ENCODE assay signal across 26 cellular contexts in genomic region chr10:126924915-126925300, GRCh38. TPM values are rescaled to one million over a fixed set of nuclear protein-coding genes. Genes with fewer than 3 reads are reported as not detected.
DNase-seq lines count a peak whose midpoint lies in the region; ATAC-seq, FAIRE-seq and TF ChIP-seq lines count a peak whose summit lies in the region.
"Had no signal": no experiment of that assay in that cellular context is flagged by ENCODE, and none has a peak within 500 bp of the region (broad histone marks: within the 10 kb centered on the region; RNA-seq: fewer than 3 reads in every experiment).

No MANE protein-coding gene starts in this region.

- H3K27ac Mint-ChIP-seq in activated naive CD8-positive, alpha-beta T cell treated with anti-CD3 and anti-CD28 coated beads, Interleukin-2, amount 50 U/mL, for 24 hours = no peak overlapping the region
- H3K27ac Mint-ChIP-seq: activated CD4-positive, alpha-beta T cell treated with anti-CD3 and anti-CD28 coated beads, Interleukin-2, amount 10 ng/mL, durations not matched to agents 7 days and 5 days; CD8-positive, alpha-beta memory T cell; neural progenitor cell; progenitor cell of endocrine pancreas had no signal

- no peak overlapping the region for H2AFZ ChIP-seq in ACC112 (ENCODE audit: low read length, unreplicated experiment)
- no peak overlapping the region for H2AFZ ChIP-seq in PC-3 (ENCODE audit: low read length)
- no peak overlapping the region for H2AFZ ChIP-seq in endothelial cell of umbilical vein (ENCODE audit: low read depth, low read length)
- H2AFZ ChIP-seq: neural progenitor cell had no signal

- H3K9me2 ChIP-seq in PC-3 (replicated peaks; ENCODE audit: low read length) = no peaks in the 10 kb centered on the region

- H3K4me3 Mint-ChIP-seq in activated naive CD8-positive, alpha-beta T cell treated with anti-CD3 and anti-CD28 coated beads, Interleukin-2, amount 50 U/mL, for 24 hours = no peak overlapping the region
- H3K4me3 Mint-ChIP-seq: activated CD4-positive, alpha-beta T cell treated with anti-CD3 and anti-CD28 coated beads, Interleukin-2, amount 10 ng/mL, durations not matched to agents 7 days and 5 days; CD8-positive, alpha-beta memory T cell; neural progenitor cell had no signal

- TF ChIP-seq CTCF in PC-3 (conservative IDR thresholded peaks at IDR 0.05; ENCODE audit: low read depth, low read length) = no peak
- no peak for TF ChIP-seq CTCF in endothelial cell of umbilical vein (IDR thresholded peaks at IDR 0.05; ENCODE audit: extremely low read depth in 1 of 2, insufficient read depth in 1 of 2, low read depth in 1 of 2, low read length in 2 of 2)

- DNase-seq in PC-3 = peak; percentile 77
- no peak for DNase-seq in endothelial cell of umbilical vein (ENCODE audit: low read depth, low spot score)
- DNase-seq in kidney glomerular epithelial cell (lab: John Stamatoyannopoulos, UW) = peak; percentile 26
- no peak for DNase-seq in SKM-1 treated with dmso at 0.1 percent for 144 hours (lab: John Stamatoyannopoulos, UW; ENCODE audit: unreplicated experiment)
- no peak for DNase-seq in activated naive CD8-positive, alpha-beta T cell treated with anti-CD3 and anti-CD28 coated beads, Interleukin-2, amount 50 U/mL, for 24 hours
- no peak for DNase-seq in activated T-cell treated with anti-CD3 and anti-CD28 coated beads, Interleukin-2, amount 50 U/mL, for 1 hour
- DNase-seq: 8988T; activated CD4-positive, alpha-beta T cell treated with anti-CD3 and anti-CD28 coated beads, Interleukin-2, amount 10 ng/mL, durations not matched to agents 7 days and 5 days; activated naive CD4-positive, alpha-beta T cell treated with anti-CD3 and anti-CD28 coated beads, Interleukin-2, amount 50 U/mL, for 16 hours; anterior cingulate cortex; CD8-positive, alpha-beta memory T cell; gastrocnemius medialis; GDM1; H7; hypothalamus; Karpas-422; NCI-H1694; NCI-H69; RPMI8226; upper lobe of left lung had no signal

- H3K4me2 ChIP-seq in PC-3 (ENCODE audit: low read length) = 0 out of 2 replicates have a peak overlapping the region, but pooled peaks have one; percentile 30
- H3K4me2 ChIP-seq in endothelial cell of umbilical vein (ENCODE audit: insufficient read depth, low read length) = no peak overlapping the region
- H3K4me2 ChIP-seq: neural progenitor cell had no signal

- ATAC-seq in PC-3 (peak; percentile 57), HG02840 (IDR thresholded peaks at IDR 0.05; ENCODE audit: low FRiP score, unreplicated experiment) (no peak)
- ATAC-seq in activated naive CD8-positive, alpha-beta T cell treated with anti-CD3 and anti-CD28 coated beads, Interleukin-2, amount 50 U/mL, for 24 hours = no peak
- ATAC-seq: gastrocnemius medialis had no signal

- peaks cover 4% of the 10 kb centered on the region for H3K9me3 Mint-ChIP-seq in activated naive CD8-positive, alpha-beta T cell treated with anti-CD3 and anti-CD28 coated beads, Interleukin-2, amount 50 U/mL, for 24 hours
- H3K9me3 Mint-ChIP-seq: neural progenitor cell had no signal

- peaks cover 19% of the 10 kb centered on the region for H3K4me1 ChIP-seq in ACC112 (ENCODE audit: control insufficient read depth, insufficient read depth, low read length, unreplicated experiment)
- peaks cover 12% of the 10 kb centered on the region for H3K4me1 ChIP-seq in PC-3 (ENCODE audit: insufficient read depth, low read length)
- H3K4me1 ChIP-seq in endothelial cell of umbilical vein (ENCODE audit: control insufficient read depth, extremely low read depth, insufficient read depth, low read length) = no peaks in the 10 kb centered on the region
- H3K4me1 ChIP-seq: gastrocnemius medialis had no signal

- dilution Hi-C loops in endothelial cell of umbilical vein (cut with MboI; ENCODE audit: extremely low pct_ligation_motif_present, low sequenced_read_pairs) = no loop called here

- peaks cover 35% of the 10 kb centered on the region for H3K79me2 ChIP-seq in ACC112 (ENCODE audit: control insufficient read depth, insufficient read depth, low read length, unreplicated experiment)
- H3K79me2 ChIP-seq in PC-3 (ENCODE audit: low read length) = peaks cover 63% of the 10 kb centered on the region
- peaks cover 74% of the 10 kb centered on the region for H3K79me2 ChIP-seq in endothelial cell of umbilical vein (ENCODE audit: control insufficient read depth, insufficient read depth, low read length)

- H3K9ac ChIP-seq in PC-3 (ENCODE audit: low read length) (no peak overlapping the region), endothelial cell of umbilical vein (replicated peaks; ENCODE audit: extremely low read depth, insufficient read depth, low read length) (no peak overlapping the region)
- H3K9ac ChIP-seq: neural progenitor cell had no signal

- H3K4me1 Mint-ChIP-seq in activated naive CD8-positive, alpha-beta T cell treated with anti-CD3 and anti-CD28 coated beads, Interleukin-2, amount 50 U/mL, for 24 hours = no peaks in the 10 kb centered on the region
- H3K4me1 Mint-ChIP-seq: activated CD4-positive, alpha-beta T cell treated with anti-CD3 and anti-CD28 coated beads, Interleukin-2, amount 10 ng/mL, durations not matched to agents 7 days and 5 days; CD8-positive, alpha-beta memory T cell had no signal

- no TSS peak for BruUV-seq in PC-3 (replicated peaks; lab: Mats Ljungman, UMichigan)
- no TSS peak for BruUV-seq in endothelial cell of umbilical vein (replicated peaks; lab: Mats Ljungman, UMichigan)

- H3K36me3 ChIP-seq in ACC112 (ENCODE audit: insufficient read depth, low read length) (no peaks in the 10 kb centered on the region), PC-3 (ENCODE audit: low read depth, low read length) (peaks cover 3% of the 10 kb centered on the region; the same call in 1 of the 2 replicates), endothelial cell of umbilical vein (ENCODE audit: control insufficient read depth in 2 of 2, extremely low read depth in 1 of 2, insufficient read depth in 2 of 2, low read length in 2 of 2) (peaks cover 0 to 10% of the 10 kb centered on the region in 2 experiments)
- H3K36me3 ChIP-seq: gastrocnemius medialis, neural progenitor cell had no signal

- no peak overlapping the region for H3K4me3 ChIP-seq in ACC112 (ENCODE audit: low read depth, low read length)
- H3K4me3 ChIP-seq in PC-3 (ENCODE audit: low read length) = no peak overlapping the region
- no peak overlapping the region for H3K4me3 ChIP-seq in endothelial cell of umbilical vein (replicated peaks in 1 of 3; ENCODE audit: insufficient read depth in 1 of 3, low read depth in 1 of 3, low read length in 3 of 3)
- H3K4me3 ChIP-seq: gastrocnemius medialis, neural progenitor cell, SK-N-MC, upper lobe of left lung had no signal

- H4K20me1 ChIP-seq in PC-3 (ENCODE audit: low read length) (no peaks in the 10 kb centered on the region), endothelial cell of umbilical vein (replicated peaks; ENCODE audit: control insufficient read depth, extremely low read depth, insufficient read depth, low read length) (no peaks in the 10 kb centered on the region)

- H3K27me3 ChIP-seq in ACC112 (ENCODE audit: insufficient read depth, low read length) = no peaks in the 10 kb centered on the region
- no peaks in the 10 kb centered on the region for H3K27me3 ChIP-seq in PC-3 (ENCODE audit: low read length)
- H3K27me3 ChIP-seq in endothelial cell of umbilical vein (ENCODE audit: control insufficient read depth in 2 of 2, insufficient read depth in 2 of 2, low read length in 2 of 2) = no peaks in the 10 kb centered on the region
- H3K27me3 ChIP-seq: gastrocnemius medialis, neural progenitor cell, upper lobe of left lung had no signal

- intact Hi-C loops in PC-3 (cut with micrococcal nuclease) (no loop called here), endothelial cell of umbilical vein (cut with micrococcal nuclease) (loop anchor here (5.0 kb wide), 1 partner anchor 62 kb away; no protein-coding TSS in a partner anchor)

- no peaks in the 10 kb centered on the region for H3K27me3 Mint-ChIP-seq in activated naive CD8-positive, alpha-beta T cell treated with anti-CD3 and anti-CD28 coated beads, Interleukin-2, amount 50 U/mL, for 24 hours
- H3K27me3 Mint-ChIP-seq: activated CD4-positive, alpha-beta T cell treated with anti-CD3 and anti-CD28 coated beads, Interleukin-2, amount 10 ng/mL, durations not matched to agents 7 days and 5 days; CD8-positive, alpha-beta memory T cell had no signal

- H3F3A ChIP-seq in PC-3 (ENCODE audit: low read length, unreplicated experiment) = no peaks in the 10 kb centered on the region

- CTCF ChIA-PET in PC-3 (lab: Charles Lee) (no interaction called here), endothelial cell of umbilical vein (lab: Charles Lee) (no interaction called here)

- H3K27ac ChIP-seq in ACC112 (ENCODE audit: low read depth, low read length) = 0 out of 2 replicates have a peak overlapping the region, but pooled peaks have one; percentile 18
- peak overlapping the region; percentile 42 for H3K27ac ChIP-seq in PC-3 (ENCODE audit: low read length)
- no peak overlapping the region for H3K27ac ChIP-seq in endothelial cell of umbilical vein (ENCODE audit: insufficient read depth, low read depth, low read length)
- H3K27ac ChIP-seq: gastrocnemius medialis, neural progenitor cell, SK-N-MC, upper lobe of left lung had no signal

- no peaks in the 10 kb centered on the region for H3K36me3 Mint-ChIP-seq in activated naive CD8-positive, alpha-beta T cell treated with anti-CD3 and anti-CD28 coated beads, Interleukin-2, amount 50 U/mL, for 24 hours (ENCODE audit: low read depth)
- H3K36me3 Mint-ChIP-seq: CD8-positive, alpha-beta memory T cell had no signal

- no peaks in the 10 kb centered on the region for H3K9me1 ChIP-seq in endothelial cell of umbilical vein (replicated peaks; ENCODE audit: control insufficient read depth, extremely low read depth, insufficient read depth, low read length)

- H3K9me3 ChIP-seq in PC-3 (ENCODE audit: low read length) = no peaks in the 10 kb centered on the region
- no peaks in the 10 kb centered on the region for H3K9me3 ChIP-seq in endothelial cell of umbilical vein (replicated peaks; ENCODE audit: control insufficient read depth, insufficient read depth, low read length)
- H3K9me3 ChIP-seq: gastrocnemius medialis, upper lobe of left lung had no signal

- FAIRE-seq in endothelial cell of umbilical vein (lab: Jason Lieb, UNC) = peak; percentile 44
- FAIRE-seq: GM18507 had no signal

- TF ChIP-seq POLR2A in endothelial cell of umbilical vein (IDR thresholded peaks at IDR 0.05; ENCODE audit: low read depth, low read length) = no peak

- POLR2A ChIA-PET in PC-3 (lab: Charles Lee; ENCODE audit: unreplicated experiment) (no interaction called here), endothelial cell of umbilical vein (lab: Charles Lee) (interaction anchor here (0.7 kb wide), 1 partner anchor 353 kb away, joined by 8 read pairs; no protein-coding TSS in a partner anchor)

RNA-seq across cellular contexts. Expression of gene DOCK1, which starts 19.7 kb away (rescaled TPM):
- total RNA-seq in PC-3 (2014; rRNA removed) = 34.3 and 34.6 TPM in 2 replicates
- total RNA-seq in endothelial cell of umbilical vein = 78.7 and 83.1 TPM in 2 replicates
- 15.6 and 22.5 TPM in 2 replicates for polyA plus RNA-seq in endothelial cell of umbilical vein
- 30.8 and 32.6 TPM in 2 replicates for polyA plus RNA-seq in endothelial cell of umbilical vein (2011; cell fraction: cytosol; rRNA removed)
- polyA plus RNA-seq in endothelial cell of umbilical vein (2011; cell fraction: nucleus; rRNA removed) = 38.1 and 45.2 TPM in 2 replicates
- 55.5 and 65.7 TPM in 2 replicates for polyA plus RNA-seq in endothelial cell of umbilical vein (2012)
- polyA minus RNA-seq in endothelial cell of umbilical vein = 84.9 and 86.4 TPM in 2 replicates
- polyA minus RNA-seq in endothelial cell of umbilical vein (2011; cell fraction: cytosol; rRNA and poly(A)+ RNA removed) = 16.8 TPM
- polyA minus RNA-seq in endothelial cell of umbilical vein (2011; cell fraction: nucleus; rRNA and poly(A)+ RNA removed) = 101 and 153 TPM in 2 replicates
- polyA plus RNA-seq: CD8-positive, alpha-beta memory T cell had no signal

Comparison
In these comparisons a context has a peak if more than half of its experiments do, and no peak if none do; other contexts are left out.
1. DNase-seq: peak in PC-3 (single experiment) and kidney glomerular epithelial cell (single experiment); none in endothelial cell of umbilical vein (single experiment), SKM-1 treated with dmso at 0.1 percent for 144 hours (single experiment), activated naive CD8-positive, alpha-beta T cell treated with anti-CD3 and anti-CD28 coated beads, Interleukin-2, amount 50 U/mL, for 24 hours (single experiment) and activated T-cell treated with anti-CD3 and anti-CD28 coated beads, Interleukin-2, amount 50 U/mL, for 1 hour (single experiment).